In genomic region chr17:78001612-78002011, GRCh38 we compare ENCODE assay signal across 23 cellular contexts.
"Had no signal": no experiment of that assay in that cellular context is flagged by ENCODE, and none has a peak within 500 bp of the region (broad histone marks: within the 10 kb centered on the region; RNA-seq: fewer than 3 reads in every experiment).

No MANE protein-coding gene starts in this region.

- H3K4me3 ChIP-seq: MG63, Peyer's patch, SJCRH30 had no signal

- FAIRE-seq: astrocyte had no signal

- H3K27ac Mint-ChIP-seq: activated CD8-positive, alpha-beta T cell treated with anti-CD3 and anti-CD28 coated beads for 36 hours; activated naive CD4-positive, alpha-beta T cell treated with anti-CD3 and anti-CD28 coated beads, Interleukin-2, amount 10 ng/mL, durations not matched to agents 7 days and 5 days; activated T-cell treated with anti-CD3 and anti-CD28 coated beads, Interleukin-2, amount 50 U/mL, for 72 hours; activated T-helper 2 cell treated with anti-CD3 and anti-CD28 coated beads, Interferon-gamma antibody, Interleukin-2, Interleukin-4, amounts not matched to agents 10 μg/mL and 5 μg/mL and 100 μg/mL, durations not matched to agents 14 hours and 24 hours and 36 hours had no signal

- H3K27me3 Mint-ChIP-seq: activated CD8-positive, alpha-beta T cell treated with anti-CD3 and anti-CD28 coated beads for 36 hours; activated naive CD4-positive, alpha-beta T cell treated with anti-CD3 and anti-CD28 coated beads, Interleukin-2, amount 10 ng/mL, durations not matched to agents 7 days and 5 days; brain had no signal

- H3K9me3 Mint-ChIP-seq: activated CD8-positive, alpha-beta T cell treated with anti-CD3 and anti-CD28 coated beads for 36 hours; activated naive CD4-positive, alpha-beta T cell treated with anti-CD3 and anti-CD28 coated beads, Interleukin-2, amount 10 ng/mL, durations not matched to agents 7 days and 5 days; activated T-cell treated with anti-CD3 and anti-CD28 coated beads, Interleukin-2, amount 50 U/mL, for 72 hours; activated T-helper 2 cell treated with anti-CD3 and anti-CD28 coated beads, Interferon-gamma antibody, Interleukin-2, Interleukin-4, amounts not matched to agents 10 μg/mL and 5 μg/mL and 100 μg/mL, durations not matched to agents 14 hours and 24 hours and 36 hours had no signal

- ATAC-seq: activated CD4-positive, CD25-positive, alpha-beta regulatory T cell treated with anti-CD3 and anti-CD28 coated beads, Interleukin-2, amount 50 U/mL, for 24 hours; activated CD8-positive, alpha-beta T cell treated with anti-CD3 and anti-CD28 coated beads for 36 hours; activated T-cell treated with anti-CD3 and anti-CD28 coated beads, Interleukin-2, amount 50 U/mL, for 72 hours had no signal

- H3K9me3 ChIP-seq: MG63, Peyer's patch, SJCRH30 had no signal

- H3K36me3 ChIP-seq: MG63, Peyer's patch, SJCRH30 had no signal

- H3K4me1 ChIP-seq: Peyer's patch had no signal

- H3K27ac ChIP-seq: Peyer's patch, RWPE1, SJCRH30 had no signal

- DNase-seq: activated CD4-positive, alpha-beta T cell treated with anti-CD3 and anti-CD28 coated beads for 4 hours; activated CD8-positive, alpha-beta memory T cell treated with anti-CD3 and anti-CD28 coated beads, Interleukin-2, amount 50 U/mL, for 4 hours; activated CD8-positive, alpha-beta T cell treated with anti-CD3 and anti-CD28 coated beads for 36 hours; activated gamma-delta T cell treated with Interleukin-2 at 50 U/mL for 16 hours; activated naive CD4-positive, alpha-beta T cell treated with anti-CD3 and anti-CD28 coated beads, Interleukin-2, amount 10 ng/mL, durations not matched to agents 7 days and 5 days; activated T-cell treated with anti-CD3 and anti-CD28 coated beads, Interleukin-2, amount 50 U/mL, for 72 hours; amygdala; cerebellar nuclear complex; MG63; MV-4-11; NCI-H1092 treated with DMSO at 0.1 percent for 48 hours; NCI-H1417 treated with DMSO at 0.1 percent for 48 hours; NCI-H187; NCI-H2081 treated with DMSO at 0.1 percent for 48 hours; NCI-H446; Peyer's patch; Right ventricle myocardium superior had no signal

- H3K27me3 ChIP-seq: MG63, Peyer's patch, SJCRH30 had no signal

- H3K4me3 Mint-ChIP-seq: activated CD8-positive, alpha-beta T cell treated with anti-CD3 and anti-CD28 coated beads for 36 hours; activated naive CD4-positive, alpha-beta T cell treated with anti-CD3 and anti-CD28 coated beads, Interleukin-2, amount 10 ng/mL, durations not matched to agents 7 days and 5 days; activated T-cell treated with anti-CD3 and anti-CD28 coated beads, Interleukin-2, amount 50 U/mL, for 72 hours; brain had no signal
